ENCODE assay signal across 8 cellular contexts in genomic region chr2:155879900-155880299, GRCh38.
DNase-seq lines count a peak whose midpoint lies in the region; FAIRE-seq and TF ChIP-seq lines count a peak whose summit lies in the region.
"Not testable (repeated sequence)": the region's sequence is repeated elsewhere in the genome, so short reads cannot be mapped to it uniquely, and the experiment has no call there.

No MANE protein-coding gene starts in this region.

- in situ Hi-C loops in Caki2 (cut with HindIII; ENCODE audit: low pct_unique_long_range_greater_than_20kb, low sequenced_read_pairs) = not testable (repeated sequence)

- H3K9me3 ChIP-seq in HEK293 (ENCODE audit: control insufficient read depth, insufficient read depth, low read depth, low read length); adipocyte (ENCODE audit: control insufficient read depth, low read length): not testable (repeated sequence)

- not testable (repeated sequence) for H3K27ac ChIP-seq in HEK293 (ENCODE audit: extremely low read depth, low read depth, low read length)

- not testable (repeated sequence) for TF ChIP-seq CTCF in HEK293 (tag by site-specific recombination; IDR thresholded peaks at IDR 0.05); bronchial epithelial cell (IDR thresholded peaks at IDR 0.05; ENCODE audit: insufficient read depth, low read length, severe bottlenecking); fibroblast of the aortic adventitia (IDR thresholded peaks at IDR 0.05; ENCODE audit: insufficient read depth, low read length)

- not testable (repeated sequence) for H3K9ac ChIP-seq in adipocyte (ENCODE audit: low read length)

- CTCF ChIA-PET in HEK293 (lab: Yijun Ruan, JAX) = interaction anchor here (0.6 to 0.7 kb wide), 3 partner anchors 234 to 513 kb away, joined by 3 read pairs; no protein-coding TSS in a partner anchor

- not testable (repeated sequence) for H3K4me3 ChIP-seq in HEK293 (ENCODE audit: low read depth, low read length); adipocyte (ENCODE audit: low read length); bronchial epithelial cell (ENCODE audit: low read depth, low read length); fibroblast of the aortic adventitia (ENCODE audit: low read depth, low read length)

- not testable (repeated sequence) for H3K36me3 ChIP-seq in HEK293 (ENCODE audit: control insufficient read depth in 2 of 2, insufficient read depth in 1 of 2, low read length in 2 of 2); adipocyte (ENCODE audit: control insufficient read depth, insufficient read depth, low read length, severe bottlenecking); bronchial epithelial cell (ENCODE audit: control insufficient read depth, insufficient read depth, low read length)

- POLR2A ChIA-PET in HEK293 (lab: Yijun Ruan, JAX) = not testable (repeated sequence)

- H3K4me1 ChIP-seq in HEK293 (ENCODE audit: control insufficient read depth, insufficient read depth, low read length); adipocyte (ENCODE audit: control insufficient read depth, insufficient read depth, low read length): not testable (repeated sequence)

- FAIRE-seq in bronchial epithelial cell (lab: Jason Lieb, UNC) = not testable (repeated sequence)

- DNase-seq in Caki2 (ENCODE audit: low read depth) = peak; percentile 57
- peak; percentile 41 for DNase-seq in NCI-H460 (ENCODE audit: extremely low read depth, low read depth)
- peak; percentile 18 to 41 for DNase-seq in SW 1271 (lab: John Stamatoyannopoulos, UW)
- peak; percentile 57 for DNase-seq in adipocyte (ENCODE audit: low read depth)
- peak; percentile 94 for DNase-seq in bronchial epithelial cell (ENCODE audit: low read depth)
- DNase-seq in fibroblast of the aortic adventitia (ENCODE audit: low read depth) = peak; percentile 33
- DNase-seq in non-pigmented ciliary epithelial cell (ENCODE audit: low read depth) = peak; percentile 26

- H3K27me3 ChIP-seq in adipocyte (replicated peaks; ENCODE audit: control insufficient read depth, insufficient read depth, low read length); bronchial epithelial cell (ENCODE audit: control insufficient read depth, insufficient read depth, low read length): not testable (repeated sequence)

TF ChIP-seq in HEK293, 187 proteins besides CTCF, POLR2A, EP300 and RAD21:
- peak; percentile 26; the same call in 1 of the 2 replicates for TF ChIP-seq ZFHX2 (tag by site-specific recombination; conservative IDR thresholded peaks at IDR 0.05)

Comparison
In these comparisons a context has a peak if more than half of its experiments do, and no peak if none do; other contexts are left out.
1. DNase-seq: peak in every context shown above with its lines; median percentile 94 in bronchial epithelial cell; 57 in Caki2; 57 in adipocyte; 41 in NCI-H460; 33 in fibroblast of the aortic adventitia; 30 in SW 1271; 26 in non-pigmented ciliary epithelial cell.